In genomic region chr14:21534576-21534975, GRCh38 we compare ENCODE assay signal across 24 cellular contexts. TPM values are rescaled to one million over a fixed set of nuclear protein-coding genes. Genes with fewer than 3 reads are reported as not detected.
DNase-seq lines count a peak whose midpoint lies in the region; ATAC-seq, FAIRE-seq and TF ChIP-seq lines count a peak whose summit lies in the region.
"Had no signal": no experiment of that assay in that cellular context is flagged by ENCODE, and none has a peak within 500 bp of the region (broad histone marks: within the 10 kb centered on the region; RNA-seq: fewer than 3 reads in every experiment).

No MANE protein-coding gene starts in this region.

- H3K79me2 ChIP-seq in K562 (ENCODE audit: control insufficient read depth, insufficient read depth, low read length): no peaks in the 10 kb centered on the region
- H3K79me2 ChIP-seq in mesendoderm (ENCODE audit: control insufficient read depth, insufficient read depth, low read length): peaks cover 12% of the 10 kb centered on the region

- H3K4me2 ChIP-seq in K562 (ENCODE audit: insufficient read depth, low read length) (no peak overlapping the region), mesendoderm (ENCODE audit: low read length) (peak overlapping the region; percentile 16)

- peaks cover 53% of the 10 kb centered on the region for H3K27me3 Mint-ChIP-seq in activated naive CD8-positive, alpha-beta T cell treated with anti-CD3 and anti-CD28 coated beads, Interleukin-2, amount 50 U/mL, for 24 hours

- in situ Hi-C loops in K562 (cut with MboI): no loop called here

- H4K8ac ChIP-seq in mesendoderm (ENCODE audit: low read depth, low read length): no peak overlapping the region

- TF ChIP-seq CTCF in GM12873 (IDR thresholded peaks at IDR 0.05; ENCODE audit: insufficient read depth, low read depth, low read length, missing control alignments) (peak; percentile 7), K562 (IDR thresholded peaks at IDR 0.05 in 2 of 3, conservative IDR thresholded peaks at IDR 0.05 in 1 of 3; ENCODE audit: insufficient read depth in 2 of 3, low read depth in 1 of 3, low read length in 3 of 3) (no peak)

- WGBS in K562 (ENCODE audit: insufficient coverage, low coverage, missing lambda C conversion rate): 75% methylated on average over 4 of the region's 4 CpGs
- no CpG with 5 or more reads among the region's 4 CpGs for WGBS in mesendoderm (ENCODE audit: extremely low coverage, insufficient coverage, low lambda C conversion rate)

- 0 out of 2 replicates have a peak overlapping the region, but pooled peaks have one; percentile 44 for H2AFZ ChIP-seq in K562 (ENCODE audit: low read depth, low read length)

- H3K27ac Mint-ChIP-seq in activated naive CD8-positive, alpha-beta T cell treated with anti-CD3 and anti-CD28 coated beads, Interleukin-2, amount 50 U/mL, for 24 hours: no peak overlapping the region
- H3K27ac Mint-ChIP-seq: activated T-helper 2 cell treated with anti-CD3 and anti-CD28 coated beads, Interferon-gamma antibody, Interleukin-2, Interleukin-4, amounts not matched to agents 10 μg/mL and 5 μg/mL and 100 μg/mL, durations not matched to agents 14 hours and 24 hours and 36 hours; CD8-positive, alpha-beta memory T cell; naive thymus-derived CD8-positive, alpha-beta T cell; stimulated activated naive B cell treated with anti-CD40 and anti-IgM and Interleukin-4, amounts not matched to agents 10 μg/mL and 1 μg/mL and 100 μg/mL, for 72 hours had no signal

- H3K9me3 Mint-ChIP-seq in activated naive CD8-positive, alpha-beta T cell treated with anti-CD3 and anti-CD28 coated beads, Interleukin-2, amount 50 U/mL, for 24 hours: no peaks in the 10 kb centered on the region
- H3K9me3 Mint-ChIP-seq: activated T-helper 2 cell treated with anti-CD3 and anti-CD28 coated beads, Interferon-gamma antibody, Interleukin-2, Interleukin-4, amounts not matched to agents 10 μg/mL and 5 μg/mL and 100 μg/mL, durations not matched to agents 14 hours and 24 hours and 36 hours; CD8-positive, alpha-beta memory T cell; naive thymus-derived CD8-positive, alpha-beta T cell; stimulated activated naive B cell treated with anti-CD40 and anti-IgM and Interleukin-4, amounts not matched to agents 10 μg/mL and 1 μg/mL and 100 μg/mL, for 72 hours had no signal

- H4K5ac ChIP-seq in mesendoderm (ENCODE audit: low read length): no peak overlapping the region

- TF ChIP-seq EP300 in K562 (IDR thresholded peaks at IDR 0.05; ENCODE audit: low read length): no peak

- H3K4me3 ChIP-seq in K562 (no peak overlapping the region), mesendoderm (ENCODE audit: low read length) (no peak overlapping the region)
- H3K4me3 ChIP-seq: lung, uterus had no signal

- CTCF ChIA-PET in K562 (lab: Yijun Ruan, JAX; ENCODE audit: low intra/inter-chr PET ratio): no interaction called here

- peak overlapping the region; percentile 47 for H2BK5ac ChIP-seq in mesendoderm (ENCODE audit: low read length)

- no peak overlapping the region for H3K4me3 Mint-ChIP-seq in activated naive CD8-positive, alpha-beta T cell treated with anti-CD3 and anti-CD28 coated beads, Interleukin-2, amount 50 U/mL, for 24 hours
- H3K4me3 Mint-ChIP-seq: CD8-positive, alpha-beta memory T cell; stimulated activated naive B cell treated with anti-CD40 and anti-IgM and Interleukin-4, amounts not matched to agents 10 μg/mL and 1 μg/mL and 100 μg/mL, for 72 hours had no signal

- no peak overlapping the region for H3K4ac ChIP-seq in mesendoderm (ENCODE audit: low read depth, low read length)

- BruUV-seq in K562 (replicated peaks; lab: Mats Ljungman, UMichigan): no TSS peak

- peak; percentile 28 for DNase-seq in MV-4-11 (lab: John Stamatoyannopoulos, UW)
- no peak for DNase-seq in K562 (ENCODE audit: extremely low read depth in 1 of 4, low spot score in 3 of 4)
- peak; percentile 96 for DNase-seq in mesendoderm
- no peak for DNase-seq in Right ventricle myocardium inferior (ENCODE audit: missing footprints)
- DNase-seq in activated naive CD8-positive, alpha-beta T cell treated with anti-CD3 and anti-CD28 coated beads, Interleukin-2, amount 50 U/mL, for 24 hours: no peak
- DNase-seq: CD8-positive, alpha-beta memory T cell; cerebellar nuclear complex; DMS79 treated with DMSO at 0.1 percent for 48 hours; GOT3; naive thymus-derived CD8-positive, alpha-beta T cell; NCI-H1048; NCI-H2081 treated with DMSO at 0.1 percent for 48 hours; NCI-H524 treated with DMSO at 0.1 percent for 48 hours; stimulated activated CD4-positive, alpha-beta T cell treated with anti-CD3 and anti-CD28 coated beads, Interleukin-12 subunit alpha, Interleukin-12 subunit beta, amount 100 ng/mL, for 4 hours; stimulated activated naive B cell treated with anti-CD40 and anti-IgM and Interleukin-4, amounts not matched to agents 10 μg/mL and 1 μg/mL and 100 μg/mL, for 72 hours; T-helper 1 cell; uterus had no signal

- H3K9ac ChIP-seq in K562 (ENCODE audit: insufficient read depth in 1 of 2, low read depth in 2 of 2, low read length in 2 of 2): no peak overlapping the region
- peak overlapping the region; percentile 14 for H3K9ac ChIP-seq in mesendoderm (ENCODE audit: low read length)

- H3K18ac ChIP-seq in mesendoderm (ENCODE audit: low read length): peak overlapping the region; percentile 91

- H2BK15ac ChIP-seq in mesendoderm (replicated peaks; ENCODE audit: low read depth): peak overlapping the region; percentile 96

- no peaks in the 10 kb centered on the region for H4K20me1 ChIP-seq in K562 (replicated peaks; ENCODE audit: control insufficient read depth, insufficient read depth, low read length)

- H2BK120ac ChIP-seq in mesendoderm (ENCODE audit: low read depth, low read length): peak overlapping the region; percentile 99

- H3K23ac ChIP-seq in mesendoderm (ENCODE audit: low read length): no peak overlapping the region

- no peaks in the 10 kb centered on the region for H3K36me3 Mint-ChIP-seq in activated naive CD8-positive, alpha-beta T cell treated with anti-CD3 and anti-CD28 coated beads, Interleukin-2, amount 50 U/mL, for 24 hours (ENCODE audit: low read depth)
- H3K36me3 Mint-ChIP-seq: stimulated activated naive B cell treated with anti-CD40 and anti-IgM and Interleukin-4, amounts not matched to agents 10 μg/mL and 1 μg/mL and 100 μg/mL, for 72 hours had no signal

- H3K27me3 ChIP-seq in K562 (ENCODE audit: control insufficient read depth in 2 of 2, insufficient read depth in 2 of 2, low read length in 2 of 2): no peaks in the 10 kb centered on the region
- no peaks in the 10 kb centered on the region for H3K27me3 ChIP-seq in mesendoderm (ENCODE audit: insufficient read depth, low read length, poor library complexity)
- H3K27me3 ChIP-seq: uterus had no signal

- POLR2A ChIA-PET in K562 (lab: Yijun Ruan, JAX): interaction anchor here (0.9 to 1.5 kb wide), 2 partner anchors 12 to 152 kb away, joined by 3 to 5 read pairs; no protein-coding TSS in a partner anchor

- peaks cover 1% of the 10 kb centered on the region for H3K79me1 ChIP-seq in mesendoderm (ENCODE audit: low read length)

- no peaks in the 10 kb centered on the region for H3K9me1 ChIP-seq in K562 (ENCODE audit: control insufficient read depth, insufficient read depth, low read length)

- H3K4me1 ChIP-seq in K562 (replicated peaks in 1 of 2; ENCODE audit: control insufficient read depth in 2 of 2, insufficient read depth in 2 of 2, low read length in 2 of 2) (peaks cover 3 to 9% of the 10 kb centered on the region in 2 experiments; a peak in 4 of 5 replicates), mesendoderm (ENCODE audit: control insufficient read depth, low read depth, low read length) (peaks cover 19% of the 10 kb centered on the region)
- H3K4me1 ChIP-seq: uterus had no signal

- no peak overlapping the region for H2AK5ac ChIP-seq in mesendoderm (ENCODE audit: low read length)

- FAIRE-seq in K562 (lab: Jason Lieb, UNC): no peak

- no peak for TF ChIP-seq POLR2A in K562 (conservative IDR thresholded peaks at IDR 0.05)

- ATAC-seq in K562 (peak; percentile 74), HG03045 (IDR thresholded peaks at IDR 0.05; ENCODE audit: unreplicated experiment) (no peak), Right ventricle myocardium inferior (no peak), HG02678 (IDR thresholded peaks at IDR 0.05; ENCODE audit: unreplicated experiment) (no peak)
- no peak for ATAC-seq in activated naive CD8-positive, alpha-beta T cell treated with anti-CD3 and anti-CD28 coated beads, Interleukin-2, amount 50 U/mL, for 24 hours
- ATAC-seq: stimulated activated naive B cell treated with anti-CD40 and anti-IgM and Interleukin-4, amounts not matched to agents 10 μg/mL and 1 μg/mL and 100 μg/mL, for 72 hours had no signal

- peak overlapping the region; percentile 54 for H3K56ac ChIP-seq in mesendoderm (ENCODE audit: low read length)

- TF ChIP-seq RAD21 in K562 (CRISPR knock-in tag; conservative IDR thresholded peaks at IDR 0.05 in 1 of 2, IDR thresholded peaks at IDR 0.05 in 1 of 2): no peak

- H3K36me3 ChIP-seq in K562 (ENCODE audit: control insufficient read depth, insufficient read depth, low read length) (no peaks in the 10 kb centered on the region), mesendoderm (ENCODE audit: control insufficient read depth, insufficient read depth, low read length) (no peaks in the 10 kb centered on the region)
- H3K36me3 ChIP-seq: uterus had no signal

- H3K9me3 ChIP-seq in K562 (replicated peaks; ENCODE audit: control insufficient read depth, insufficient read depth, low read depth, low read length): no peaks in the 10 kb centered on the region
- H3K9me3 ChIP-seq: uterus had no signal

- peaks cover 8% of the 10 kb centered on the region for H3K4me1 Mint-ChIP-seq in activated naive CD8-positive, alpha-beta T cell treated with anti-CD3 and anti-CD28 coated beads, Interleukin-2, amount 50 U/mL, for 24 hours

- no peak overlapping the region for H3K27ac ChIP-seq in K562 (ENCODE audit: extremely low read depth, low read depth, low read length)
- peak overlapping the region; percentile 95 for H3K27ac ChIP-seq in mesendoderm (ENCODE audit: low read depth, low read length)
- H3K27ac ChIP-seq: uterus had no signal

- intact Hi-C loops in K562 (cut with micrococcal nuclease): no loop called here
- intact Hi-C loops in Right ventricle myocardium inferior (cut with DNase I): no loop called here

RNA-seq across cellular contexts. Expression of gene SALL2, which starts 8.4 kb away (rescaled TPM):
- 8.5 and 20.3 TPM in 2 replicates for total RNA-seq in K562 (2011; cell fraction: chromatin; rRNA removed; ENCODE audit: low replicate concordance)
- 11.3 and 18.3 TPM in 2 replicates for total RNA-seq in K562 (2011; cell fraction: nucleolus; rRNA removed)
- 14.9 and 17.3 TPM in 2 replicates for total RNA-seq in K562 (2011; cell fraction: nucleoplasm; rRNA removed)
- total RNA-seq in K562 (2014; rRNA removed) (10.0 and 12.1 TPM in 2 replicates), K562 (2014; rRNA removed; fragmentation: Illumina TruSeq; extraction: Trizol) (11.3 and 12.9 TPM in 2 replicates), K562 (2015; rRNA removed; fragmentation: Illumina TruSeq; extraction: Trizol) (14.2 and 15.8 TPM in 2 replicates), K562 (2021) (25.9 and 27.6 TPM in 2 replicates), Right ventricle myocardium inferior (4.9 TPM)
- polyA plus RNA-seq in K562 (2011; rRNA removed) (10.0 and 17.5 TPM in 2 replicates), K562 (2014; fragmentation: Illumina TruSeq; extraction: Trizol) (30.4 and 35.8 TPM in 2 replicates), K562 (2014; fragmentation: Nextera tagmentation; extraction: Ambion mirVana) (1 to 10 TPM; 6.6 to 9.9 TPM), K562 (2014; rRNA removed) (12.5 and 13.1 TPM in 2 replicates)
- 15.8 and 23.8 TPM in 2 replicates for polyA plus RNA-seq in K562 (2011; cell fraction: cytosol; rRNA removed)
- 14.0 and 21.8 TPM in 2 replicates for polyA plus RNA-seq in K562 (2011; cell fraction: nucleus; rRNA removed)
- polyA plus RNA-seq in K562 (2012): 18.9 and 27.8 TPM in 2 replicates
- polyA minus RNA-seq in K562 (2011; rRNA and poly(A)+ RNA removed): 17.5 and 19.8 TPM in 2 replicates
- 17.4 and 26.1 TPM in 2 replicates for polyA minus RNA-seq in K562 (2011; cell fraction: cytosol; rRNA and poly(A)+ RNA removed)
- polyA minus RNA-seq in K562 (2011; cell fraction: nucleus; rRNA and poly(A)+ RNA removed): 9.0 and 10.7 TPM in 2 replicates
- 101 TPM for polyA plus RNA-seq in mesendoderm (2013, experiment 1 of 2)
- polyA plus RNA-seq in mesendoderm (2013, experiment 2 of 2): 101 TPM

RNA-seq across cellular contexts. Expression of gene METTL3, which starts 23.4 kb away (rescaled TPM):
- 295 and 322 TPM in 2 replicates for total RNA-seq in K562 (2011; cell fraction: chromatin; rRNA removed; ENCODE audit: low replicate concordance)
- 198 and 212 TPM in 2 replicates for total RNA-seq in K562 (2011; cell fraction: nucleolus; rRNA removed)
- total RNA-seq in K562 (2011; cell fraction: nucleoplasm; rRNA removed): 245 and 280 TPM in 2 replicates
- 47.8 and 61.1 TPM in 2 replicates for total RNA-seq in K562 (2014; rRNA removed)
- 57.7 and 65.7 TPM in 2 replicates for total RNA-seq in K562 (2014; rRNA removed; fragmentation: Illumina TruSeq; extraction: Trizol)
- 54.7 and 60.2 TPM in 2 replicates for total RNA-seq in K562 (2015; rRNA removed; fragmentation: Illumina TruSeq; extraction: Trizol)
- 59.0 and 63.3 TPM in 2 replicates for total RNA-seq in K562 (2021)
- 151 and 164 TPM in 2 replicates for polyA plus RNA-seq in K562 (2011; rRNA removed)
- polyA plus RNA-seq in K562 (2011; cell fraction: cytosol; rRNA removed): 92.2 and 102 TPM in 2 replicates
- 670 and 824 TPM in 2 replicates for polyA plus RNA-seq in K562 (2011; cell fraction: nucleus; rRNA removed)
- 55.0 and 67.4 TPM in 2 replicates for polyA plus RNA-seq in K562 (2012)
- polyA plus RNA-seq in K562 (2014; fragmentation: Illumina TruSeq; extraction: Trizol): 68.3 and 74.8 TPM in 2 replicates
- polyA plus RNA-seq in K562 (2014; fragmentation: Nextera tagmentation; extraction: Ambion mirVana): 10 to 100 TPM; 42.1 to 66.8 TPM
- 102 and 115 TPM in 2 replicates for polyA plus RNA-seq in K562 (2014; rRNA removed)
- 77.7 and 80.8 TPM in 2 replicates for polyA minus RNA-seq in K562 (2011; rRNA and poly(A)+ RNA removed)
- 30.7 and 37.8 TPM in 2 replicates for polyA minus RNA-seq in K562 (2011; cell fraction: cytosol; rRNA and poly(A)+ RNA removed)
- polyA minus RNA-seq in K562 (2011; cell fraction: nucleus; rRNA and poly(A)+ RNA removed): 88.6 and 132 TPM in 2 replicates
- polyA plus RNA-seq in mesendoderm (2013, experiment 1 of 2): 52.9 TPM
- polyA plus RNA-seq in mesendoderm (2013, experiment 2 of 2): 52.6 TPM
- 24.9 TPM for total RNA-seq in Right ventricle myocardium inferior

RNA-seq across cellular contexts. Expression of gene OR10G3, which starts 45.3 kb away (rescaled TPM):
- total RNA-seq in K562 (2011; cell fraction: chromatin; rRNA removed; ENCODE audit: low replicate concordance): not detected in 2 replicates
- total RNA-seq in K562 (2011; cell fraction: nucleolus; rRNA removed): not detected in 2 replicates
- not detected in 2 replicates for total RNA-seq in K562 (2011; cell fraction: nucleoplasm; rRNA removed)
- total RNA-seq in K562 (2014; rRNA removed) (not detected in 2 replicates), K562 (2014; rRNA removed; fragmentation: Illumina TruSeq; extraction: Trizol) (not detected in 2 replicates), K562 (2015; rRNA removed; fragmentation: Illumina TruSeq; extraction: Trizol) (not detected in 2 replicates), K562 (2021) (not detected in 2 replicates), Right ventricle myocardium inferior (not detected)
- polyA plus RNA-seq in K562 (2011; rRNA removed) (not detected in 2 replicates), K562 (2014; fragmentation: Illumina TruSeq; extraction: Trizol) (not detected in 2 replicates), K562 (2014; fragmentation: Nextera tagmentation; extraction: Ambion mirVana) (not detected), K562 (2014; rRNA removed) (not detected in 2 replicates)
- polyA plus RNA-seq in K562 (2011; cell fraction: cytosol; rRNA removed): not detected in 2 replicates
- polyA plus RNA-seq in K562 (2011; cell fraction: nucleus; rRNA removed): not detected in 2 replicates
- not detected in 2 replicates for polyA plus RNA-seq in K562 (2012)
- polyA minus RNA-seq in K562 (2011; rRNA and poly(A)+ RNA removed): not detected in 2 replicates
- polyA minus RNA-seq in K562 (2011; cell fraction: cytosol; rRNA and poly(A)+ RNA removed): not detected in 2 replicates
- not detected in 2 replicates for polyA minus RNA-seq in K562 (2011; cell fraction: nucleus; rRNA and poly(A)+ RNA removed)
- not detected for polyA plus RNA-seq in mesendoderm (2013, experiment 1 of 2)
- polyA plus RNA-seq in mesendoderm (2013, experiment 2 of 2): not detected
- total RNA-seq: activated CD8-positive, alpha-beta memory T cell treated with anti-CD3 and anti-CD28 coated beads for 36 hours; activated T-helper 2 cell treated with anti-CD3 and anti-CD28 coated beads, Interferon-gamma antibody, Interleukin-2, Interleukin-4, amounts not matched to agents 10 μg/mL and 5 μg/mL and 100 μg/mL, durations not matched to agents 14 hours and 24 hours and 36 hours; CD8-positive, alpha-beta memory T cell; lung; naive thymus-derived CD8-positive, alpha-beta T cell; RPMI7951; uterus had no signal
- polyA plus RNA-seq: CD8-positive, alpha-beta memory T cell; lung; naive thymus-derived CD8-positive, alpha-beta T cell had no signal

RNA-seq across cellular contexts. Expression of gene TOX4, which starts 57.6 kb away (rescaled TPM):
- 34.2 and 45.9 TPM in 2 replicates for total RNA-seq in K562 (2011; cell fraction: chromatin; rRNA removed; ENCODE audit: low replicate concordance)
- total RNA-seq in K562 (2011; cell fraction: nucleolus; rRNA removed): 28.7 and 29.0 TPM in 2 replicates
- total RNA-seq in K562 (2011; cell fraction: nucleoplasm; rRNA removed): 28.7 and 30.4 TPM in 2 replicates
- total RNA-seq in K562 (2014; rRNA removed): 9.9 and 14.0 TPM in 2 replicates
- total RNA-seq in K562 (2014; rRNA removed; fragmentation: Illumina TruSeq; extraction: Trizol): 23.5 and 29.5 TPM in 2 replicates
- total RNA-seq in K562 (2015; rRNA removed; fragmentation: Illumina TruSeq; extraction: Trizol): 20.2 and 20.6 TPM in 2 replicates
- 44.0 and 47.5 TPM in 2 replicates for total RNA-seq in K562 (2021)
- 61.8 and 64.1 TPM in 2 replicates for polyA plus RNA-seq in K562 (2011; rRNA removed)
- 58.0 and 70.0 TPM in 2 replicates for polyA plus RNA-seq in K562 (2011; cell fraction: cytosol; rRNA removed)
- 55.1 and 55.6 TPM in 2 replicates for polyA plus RNA-seq in K562 (2011; cell fraction: nucleus; rRNA removed)
- polyA plus RNA-seq in K562 (2012): 39.8 and 58.6 TPM in 2 replicates
- polyA plus RNA-seq in K562 (2014; fragmentation: Illumina TruSeq; extraction: Trizol): 46.4 and 61.6 TPM in 2 replicates
- polyA plus RNA-seq in K562 (2014; fragmentation: Nextera tagmentation; extraction: Ambion mirVana): 10 to 100 TPM; 41.0 to 76.5 TPM
- 33.8 and 34.1 TPM in 2 replicates for polyA plus RNA-seq in K562 (2014; rRNA removed)
- polyA minus RNA-seq in K562 (2011; rRNA and poly(A)+ RNA removed): 45.4 and 52.8 TPM in 2 replicates
- polyA minus RNA-seq in K562 (2011; cell fraction: cytosol; rRNA and poly(A)+ RNA removed): 18.6 and 19.8 TPM in 2 replicates
- 10.4 and 14.7 TPM in 2 replicates for polyA minus RNA-seq in K562 (2011; cell fraction: nucleus; rRNA and poly(A)+ RNA removed)
- polyA plus RNA-seq in mesendoderm (2013, experiment 1 of 2): 37.1 TPM
- polyA plus RNA-seq in mesendoderm (2013, experiment 2 of 2): 39.4 TPM
- total RNA-seq in Right ventricle myocardium inferior: 86.5 TPM

RNA-seq across cellular contexts. Expression of gene RAB2B, which starts 57.8 kb away (rescaled TPM):
- total RNA-seq in K562 (2011; cell fraction: chromatin; rRNA removed; ENCODE audit: low replicate concordance): 19.5 and 32.5 TPM in 2 replicates
- total RNA-seq in K562 (2011; cell fraction: nucleolus; rRNA removed): 14.9 and 15.2 TPM in 2 replicates
- total RNA-seq in K562 (2011; cell fraction: nucleoplasm; rRNA removed): 26.8 and 40.2 TPM in 2 replicates
- total RNA-seq in K562 (2014; rRNA removed): 5.5 and 8.3 TPM in 2 replicates
- total RNA-seq in K562 (2014; rRNA removed; fragmentation: Illumina TruSeq; extraction: Trizol): 12.3 and 13.3 TPM in 2 replicates
- 9.1 and 9.5 TPM in 2 replicates for total RNA-seq in K562 (2015; rRNA removed; fragmentation: Illumina TruSeq; extraction: Trizol)
- total RNA-seq in K562 (2021): 9.8 and 10.5 TPM in 2 replicates
- polyA plus RNA-seq in K562 (2011; rRNA removed): 18.7 and 19.8 TPM in 2 replicates
- 7.8 and 16.5 TPM in 2 replicates for polyA plus RNA-seq in K562 (2011; cell fraction: cytosol; rRNA removed)
- polyA plus RNA-seq in K562 (2011; cell fraction: nucleus; rRNA removed): 16.5 and 26.5 TPM in 2 replicates
- 9.4 and 11.5 TPM in 2 replicates for polyA plus RNA-seq in K562 (2012)
- 10.3 and 11.1 TPM in 2 replicates for polyA plus RNA-seq in K562 (2014; fragmentation: Illumina TruSeq; extraction: Trizol)
- 10 to 100 TPM in 1 of 2 experiments, 1 to 10 TPM in 1; 4.6 to 10.2 TPM for polyA plus RNA-seq in K562 (2014; fragmentation: Nextera tagmentation; extraction: Ambion mirVana)
- 8.8 and 11.0 TPM in 2 replicates for polyA plus RNA-seq in K562 (2014; rRNA removed)
- polyA minus RNA-seq in K562 (2011; rRNA and poly(A)+ RNA removed): 29.4 and 32.3 TPM in 2 replicates
- 5.9 and 7.5 TPM in 2 replicates for polyA minus RNA-seq in K562 (2011; cell fraction: cytosol; rRNA and poly(A)+ RNA removed)
- polyA minus RNA-seq in K562 (2011; cell fraction: nucleus; rRNA and poly(A)+ RNA removed): 8.2 and 16.6 TPM in 2 replicates
- polyA plus RNA-seq in mesendoderm (2013, experiment 1 of 2): 12.2 TPM
- polyA plus RNA-seq in mesendoderm (2013, experiment 2 of 2): 12.8 TPM
- total RNA-seq in Right ventricle myocardium inferior: 15.1 TPM

Comparison
In these comparisons a context has a peak if more than half of its experiments do, and no peak if none do; other contexts are left out.
1. DNase-seq: peak in MV-4-11 (single experiment) and mesendoderm (single experiment); none in K562 (0 of 4), Right ventricle myocardium inferior (single experiment) and activated naive CD8-positive, alpha-beta T cell treated with anti-CD3 and anti-CD28 coated beads, Interleukin-2, amount 50 U/mL, for 24 hours (single experiment).